Comparison of ENCODE assay signal across 10 cellular contexts in the genomic region with DNA sequence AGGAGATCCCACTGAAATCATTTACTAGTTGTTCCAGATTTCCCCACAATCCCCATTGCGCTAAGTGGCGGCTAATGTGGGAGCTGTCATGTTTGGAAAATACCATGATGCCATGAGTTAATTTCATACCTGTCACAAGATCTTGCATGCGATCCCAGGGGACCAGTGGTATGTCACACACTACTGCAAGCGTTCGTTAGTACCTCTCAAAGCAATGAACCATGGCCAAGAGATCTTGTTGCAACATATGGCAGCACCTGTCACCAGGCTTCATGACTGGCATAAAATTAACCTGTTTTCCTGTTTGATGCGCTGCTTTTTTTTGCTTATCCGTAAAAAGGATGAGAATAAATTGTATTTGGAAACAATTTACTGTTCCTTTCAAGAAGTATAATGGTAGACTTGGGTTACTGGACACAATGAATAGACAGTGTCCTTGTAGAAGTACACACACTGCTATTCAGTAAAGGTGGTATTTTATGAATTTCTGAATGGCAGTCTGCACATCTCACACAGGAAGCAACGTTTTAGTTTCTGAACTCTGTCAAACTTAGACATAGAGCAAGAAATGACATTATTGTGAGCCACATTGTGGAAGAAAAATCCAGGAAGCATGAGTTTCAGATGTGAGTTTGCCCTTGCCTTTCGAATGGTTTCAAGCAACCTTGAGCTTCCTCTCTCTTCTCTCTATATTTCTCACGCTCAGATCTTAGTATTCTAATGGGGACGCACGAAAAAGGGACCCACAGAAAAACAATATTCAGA.
DNase-seq lines count a peak whose midpoint lies in the region; ATAC-seq, FAIRE-seq and TF ChIP-seq lines count a peak whose summit lies in the region.
"Had no signal": no experiment of that assay in that cellular context is flagged by ENCODE, and none has a peak within 500 bp of the region (broad histone marks: within the 10 kb centered on the region; RNA-seq: fewer than 3 reads in every experiment).

No MANE protein-coding gene starts in this region.

- no peaks in the 10 kb centered on the region for H3K36me3 ChIP-seq in GM12878 (ENCODE audit: control insufficient read depth in 2 of 2, insufficient read depth in 2 of 2, low read length in 1 of 2)

- no peaks in the 10 kb centered on the region for H4K20me1 ChIP-seq in GM12878 (ENCODE audit: control insufficient read depth, insufficient read depth)

- H3K27me3 ChIP-seq in GM12878 (replicated peaks in 1 of 2; ENCODE audit: control insufficient read depth in 2 of 2, insufficient read depth in 2 of 2, low read length in 1 of 2): no peaks in the 10 kb centered on the region

- H3K9ac ChIP-seq in GM12878 (ENCODE audit: control insufficient read depth, insufficient read depth, low read length): no peak overlapping the region; the same call in 1 of the 2 replicates

- POLR2A ChIA-PET in GM12878 (lab: Charles Lee): interaction anchor here (0.7 to 3.6 kb wide), 6 partner anchors 11 to 76 kb away, joined by 3 to 22 read pairs (median 4); no protein-coding TSS in a partner anchor

- no peak overlapping the region; the same call in 1 of the 2 replicates for H2AFZ ChIP-seq in GM12878 (ENCODE audit: control insufficient read depth, low read depth, low read length)

- no peak for TF ChIP-seq RAD21 in GM12878 (IDR thresholded peaks at IDR 0.05; ENCODE audit: insufficient read depth, low read depth, low read length)

- SMC1A ChIA-PET in GM12878 (lab: Charles Lee; ENCODE audit: uncharacterized antibody, unreplicated experiment): interaction anchor here (0.6 to 5.6 kb wide), 28 partner anchors 9 to 154 kb away, joined by 3 to 69 read pairs (median 5); no protein-coding TSS in a partner anchor

- FAIRE-seq in GM12878 (lab: Jason Lieb, UNC): peak; percentile 96

- RAD21 ChIA-PET in GM12878 (lab: Charles Lee; ENCODE audit: unreplicated experiment): interaction anchor here (0.6 to 5.2 kb wide), 14 partner anchors 9 to 236 kb away, joined by 3 to 113 read pairs (median 4); no protein-coding TSS in a partner anchor

- intact Hi-C loops in GM12878 (cut with micrococcal nuclease; ENCODE audit: unreplicated experiment): loop anchor here (1.0 to 5.0 kb wide), 4 partner anchors 12 to 81 kb away; a partner anchor contains a TSS

- CTCF ChIA-PET in GM12878 (lab: Yijun Ruan, JAX): interaction anchor here (1.3 to 3.6 kb wide), 5 partner anchors 11 to 75 kb away, joined by 4 to 37 read pairs (median 6); no protein-coding TSS in a partner anchor

- in situ Hi-C loops in GM13977 (cut with MboI; ENCODE audit: low pct_unique_long_range_greater_than_20kb, low sequenced_read_pairs, unreplicated experiment) (no loop called here), GM12878 (cut with MboI) (no loop called here)

- peak overlapping the region; percentile 12 for H3K4me3 ChIP-seq in GM12878
- H3K4me3 ChIP-seq: skin epidermis had no signal

- peak; percentile 91 to 92 for TF ChIP-seq EP300 in GM12878 (IDR thresholded peaks at IDR 0.05; ENCODE audit: borderline replicate concordance in 1 of 2, control insufficient read depth in 1 of 2, low read depth in 2 of 2, low read length in 2 of 2)

- ATAC-seq in GM21447 (IDR thresholded peaks at IDR 0.05; ENCODE audit: unreplicated experiment) (peak; percentile 77), HG03457 (IDR thresholded peaks at IDR 0.05; ENCODE audit: unreplicated experiment) (peak; percentile 62), GM12878 (peak; percentile 87)
- ATAC-seq: PC-3 had no signal

- H3K27ac ChIP-seq in GM12878 (ENCODE audit: control insufficient read depth, insufficient read depth): peak overlapping the region; percentile 52; the same call in 1 of the 2 replicates

- no peaks in the 10 kb centered on the region for H3K79me2 ChIP-seq in GM12878 (ENCODE audit: control insufficient read depth, insufficient read depth, low read length)

- 20% methylated on average over 12 of the region's 12 CpGs for WGBS in GM12878 (ENCODE audit: insufficient coverage, insufficient replicate concordance, low lambda C conversion rate, missing lambda C conversion rate)

- peaks cover 18% of the 10 kb centered on the region for H3K4me1 ChIP-seq in GM12878 (ENCODE audit: control insufficient read depth, insufficient read depth, low read length)

- no peak for TF ChIP-seq POLR2A in GM12878 (IDR thresholded peaks at IDR 0.05; ENCODE audit: low read depth, low read length)

- no TSS peak for BruUV-seq in GM12878 (replicated peaks; lab: Mats Ljungman, UMichigan)

- peaks cover 1% of the 10 kb centered on the region; the same call in 2 of the 3 replicates for H3K9me3 ChIP-seq in GM12878 (replicated peaks; ENCODE audit: control insufficient read depth, insufficient read depth, low read length)

- DNase-seq in GM13977 (ENCODE audit: low spot score): peak; percentile 33
- DNase-seq in GM12878 (ENCODE audit: low read depth, low spot score): peak; percentile 89
- DNase-seq in SIG-M5 treated with dmso at 0.1 percent for 504 hours (lab: John Stamatoyannopoulos, UW; ENCODE audit: unreplicated experiment): no peak
- no peak for DNase-seq in HCEC 1CT
- no peak for DNase-seq in medulla oblongata (ENCODE audit: extremely low spot score)
- no peak for DNase-seq in effector CD8-positive, alpha-beta T cell (lab: John Stamatoyannopoulos, UW)
- DNase-seq: PC-3 had no signal

- H3K4me2 ChIP-seq in GM12878 (ENCODE audit: control insufficient read depth, insufficient read depth): peak overlapping the region; percentile 77

- TF ChIP-seq CTCF in GM13977 (IDR thresholded peaks at IDR 0.05; ENCODE audit: extremely low read depth, insufficient read depth, missing control alignments) (no peak), GM12878 (IDR thresholded peaks at IDR 0.05 in 2 of 3, conservative IDR thresholded peaks at IDR 0.05 in 1 of 3; ENCODE audit: control insufficient read depth in 2 of 3, extremely low read depth in 1 of 3, insufficient read depth in 1 of 3, low read depth in 3 of 3, low read length in 3 of 3) (no peak)

TF ChIP-seq in GM12878, 131 proteins besides CTCF, POLR2A, EP300 and RAD21 (continues in another document):
- TF ChIP-seq, protein P1, sequence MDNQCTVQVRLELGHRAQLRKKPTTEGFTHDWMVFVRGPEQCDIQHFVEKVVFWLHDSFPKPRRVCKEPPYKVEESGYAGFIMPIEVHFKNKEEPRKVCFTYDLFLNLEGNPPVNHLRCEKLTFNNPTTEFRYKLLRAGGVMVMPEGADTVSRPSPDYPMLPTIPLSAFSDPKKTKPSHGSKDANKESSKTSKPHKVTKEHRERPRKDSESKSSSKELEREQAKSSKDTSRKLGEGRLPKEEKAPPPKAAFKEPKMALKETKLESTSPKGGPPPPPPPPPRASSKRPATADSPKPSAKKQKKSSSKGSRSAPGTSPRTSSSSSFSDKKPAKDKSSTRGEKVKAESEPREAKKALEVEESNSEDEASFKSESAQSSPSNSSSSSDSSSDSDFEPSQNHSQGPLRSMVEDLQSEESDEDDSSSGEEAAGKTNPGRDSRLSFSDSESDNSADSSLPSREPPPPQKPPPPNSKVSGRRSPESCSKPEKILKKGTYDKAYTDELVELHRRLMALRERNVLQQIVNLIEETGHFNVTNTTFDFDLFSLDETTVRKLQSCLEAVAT (IDR thresholded peaks at IDR 0.05): peak; percentile 20; the same call in 1 of the 2 replicates
- peak; percentile 93 for TF ChIP-seq NR2F1 (conservative IDR thresholded peaks at IDR 0.05)
- peak; percentile 95 for TF ChIP-seq MTA2 (IDR thresholded peaks at IDR 0.05; ENCODE audit: low read depth)
- TF ChIP-seq, protein P2, sequence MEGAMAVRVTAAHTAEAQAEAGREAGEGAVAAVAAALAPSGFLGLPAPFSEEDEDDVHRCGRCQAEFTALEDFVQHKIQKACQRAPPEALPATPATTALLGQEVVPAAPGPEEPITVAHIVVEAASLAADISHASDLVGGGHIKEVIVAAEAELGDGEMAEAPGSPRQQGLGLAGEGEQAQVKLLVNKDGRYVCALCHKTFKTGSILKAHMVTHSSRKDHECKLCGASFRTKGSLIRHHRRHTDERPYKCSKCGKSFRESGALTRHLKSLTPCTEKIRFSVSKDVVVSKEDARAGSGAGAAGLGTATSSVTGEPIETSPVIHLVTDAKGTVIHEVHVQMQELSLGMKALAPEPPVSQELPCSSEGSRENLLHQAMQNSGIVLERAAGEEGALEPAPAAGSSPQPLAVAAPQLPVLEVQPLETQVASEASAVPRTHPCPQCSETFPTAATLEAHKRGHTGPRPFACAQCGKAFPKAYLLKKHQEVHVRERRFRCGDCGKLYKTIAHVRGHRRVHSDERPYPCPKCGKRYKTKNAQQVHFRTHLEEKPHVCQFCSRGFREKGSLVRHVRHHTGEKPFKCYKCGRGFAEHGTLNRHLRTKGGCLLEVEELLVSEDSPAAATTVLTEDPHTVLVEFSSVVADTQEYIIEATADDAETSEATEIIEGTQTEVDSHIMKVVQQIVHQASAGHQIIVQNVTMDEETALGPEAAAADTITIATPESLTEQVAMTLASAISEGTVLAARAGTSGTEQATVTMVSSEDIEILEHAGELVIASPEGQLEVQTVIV (IDR thresholded peaks at IDR 0.05; ENCODE audit: borderline replicate concordance, partially characterized antibody): no peak
- TF ChIP-seq JUND (IDR thresholded peaks at IDR 0.05; ENCODE audit: low read depth, low read length): no peak
- 0 out of 2 replicates have a peak, but pooled peaks have one; percentile 19 for TF ChIP-seq CREB1 (IDR thresholded peaks at IDR 0.05; ENCODE audit: low read depth)
- TF ChIP-seq CEBPB (IDR thresholded peaks at IDR 0.05; ENCODE audit: borderline replicate concordance in 1 of 2, low read depth in 2 of 2, low read length in 2 of 2): 0 out of 4 replicates have a peak, but pooled peaks of 1 of the 2 experiments have one; percentile 61
- TF ChIP-seq TCF3 (IDR thresholded peaks at IDR 0.05; ENCODE audit: borderline replicate concordance, insufficient read depth, low read depth, low read length): peak; percentile 84; the same call in 1 of the 2 replicates
- peak; percentile 94 for TF ChIP-seq PAX5 (IDR thresholded peaks at IDR 0.05; ENCODE audit: borderline replicate concordance, low read depth, low read length)
- no peak for TF ChIP-seq RELA (IDR thresholded peaks at IDR 0.05; ENCODE audit: borderline replicate concordance, partially characterized antibody)
- no peak for TF ChIP-seq CHD4 (IDR thresholded peaks at IDR 0.05)
- TF ChIP-seq CREM (IDR thresholded peaks at IDR 0.05; ENCODE audit: low read depth): peak; percentile 29; the same call in 1 of the 2 replicates
- no peak for TF ChIP-seq PML (IDR thresholded peaks at IDR 0.05; ENCODE audit: low read length)
- TF ChIP-seq SREBF1 (IDR thresholded peaks at IDR 0.05; ENCODE audit: low read length): no peak
- no peak for TF ChIP-seq MYC (IDR thresholded peaks at IDR 0.05; ENCODE audit: insufficient read depth, insufficient read length, insufficient replicate concordance, low read length, severe bottlenecking)
- TF ChIP-seq HDAC6 (IDR thresholded peaks at IDR 0.05; ENCODE audit: unreplicated experiment): no peak
- TF ChIP-seq ZNF622 (IDR thresholded peaks at IDR 0.05): no peak

Comparison
In these comparisons a context has a peak if more than half of its experiments do, and no peak if none do; other contexts are left out.
1. DNase-seq: peak in GM13977 (single experiment) and GM12878 (single experiment); none in SIG-M5 treated with dmso at 0.1 percent for 504 hours (single experiment), HCEC 1CT (single experiment), medulla oblongata (single experiment) and effector CD8-positive, alpha-beta T cell (single experiment).
2. Peak in every context shown above with its lines, with median percentiles within 50 percentile points of each other: ATAC-seq.